ENCODE assay signal across 27 cellular contexts in the genomic region with DNA sequence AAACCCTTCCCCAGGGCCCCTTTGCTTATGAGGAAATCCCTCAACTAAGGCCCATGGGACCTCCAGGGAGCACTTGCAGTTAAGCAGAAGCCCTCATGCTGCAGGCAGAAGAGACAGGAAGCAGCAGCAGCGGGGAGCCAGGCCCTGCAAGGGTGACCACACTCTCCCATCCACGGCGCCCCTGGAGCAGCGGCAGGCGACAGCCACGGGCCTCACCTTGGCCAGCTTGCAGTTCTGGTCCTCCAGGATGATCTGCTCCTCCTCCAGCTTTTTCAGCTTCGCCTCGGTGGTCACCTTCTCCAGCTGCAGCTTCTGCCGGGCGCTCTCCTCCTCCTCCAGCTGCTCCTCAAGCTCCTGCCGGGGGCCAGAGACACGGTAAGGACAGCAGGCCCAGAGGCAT. TPM values are rescaled to one million over a fixed set of nuclear protein-coding genes. Genes with fewer than 3 reads are reported as not detected.
DNase-seq lines count a peak whose midpoint lies in the region; ATAC-seq, FAIRE-seq and TF ChIP-seq lines count a peak whose summit lies in the region.
"Had no signal": no experiment of that assay in that cellular context is flagged by ENCODE, and none has a peak within 500 bp of the region (broad histone marks: within the 10 kb centered on the region; RNA-seq: fewer than 3 reads in every experiment).

No MANE protein-coding gene starts in this region.

- H3K18ac ChIP-seq in mesenchymal stem cell (ENCODE audit: low read depth in 1 of 2, low read length in 2 of 2), result no peak overlapping the region

- no peak overlapping the region for H3K9ac ChIP-seq in GM12878 (ENCODE audit: control insufficient read depth, insufficient read depth, low read length)
- no peak overlapping the region for H3K9ac ChIP-seq in mesenchymal stem cell (ENCODE audit: low read length)
- H3K9ac ChIP-seq: parathyroid adenoma had no signal

- peaks cover 0 to 3% of the 10 kb centered on the region in 2 donors for H3K27me3 Mint-ChIP-seq in CD8-positive, alpha-beta memory T cell
- no peaks in the 10 kb centered on the region for H3K27me3 Mint-ChIP-seq in activated CD8-positive, alpha-beta T cell treated with anti-CD3 and anti-CD28 coated beads for 36 hours
- H3K27me3 Mint-ChIP-seq: activated CD4-positive, alpha-beta T cell treated with anti-CD3 and anti-CD28 coated beads for 36 hours; activated naive CD8-positive, alpha-beta T cell; CD4-positive, alpha-beta T cell; IgD-negative memory B cell had no signal

- H3K4me3 ChIP-seq in left ventricle myocardium inferior (no peak overlapping the region), GM12878 (no peak overlapping the region), mesenchymal stem cell (ENCODE audit: insufficient read depth in 1 of 2, low read depth in 1 of 2, low read length in 2 of 2) (no peak overlapping the region)
- H3K4me3 ChIP-seq in CD8-positive, alpha-beta memory T cell (ENCODE audit: low read length), result no peak overlapping the region
- H3K4me3 ChIP-seq: mucosa of descending colon, upper lobe of right lung had no signal

- no peak overlapping the region for H2AFZ ChIP-seq in GM12878 (ENCODE audit: control insufficient read depth, low read depth, low read length)
- no peak overlapping the region for H2AFZ ChIP-seq in mesenchymal stem cell (ENCODE audit: low read depth, low read length)
- H2AFZ ChIP-seq: parathyroid adenoma had no signal

- CTCF ChIA-PET in GM12878 (lab: Yijun Ruan, JAX), result interaction anchor here (1.7 to 5.4 kb wide), 5 partner anchors 11 to 187 kb away, joined by 7 to 125 read pairs (median 14); no protein-coding TSS in a partner anchor
- CTCF ChIA-PET in CD8-positive, alpha-beta memory T cell (lab: Charles Lee), result interaction anchor here (1.2 to 6.3 kb wide), 14 partner anchors 13 to 187 kb away, joined by 3 to 116 read pairs (median 12); a partner anchor contains a TSS
- CTCF ChIA-PET in activated CD8-positive, alpha-beta T cell treated with anti-CD3 and anti-CD28 coated beads for 36 hours (lab: Charles Lee), result interaction anchor here (1.4 to 10.8 kb wide), 8 partner anchors 11 to 186 kb away, joined by 7 to 152 read pairs (median 46); no protein-coding TSS in a partner anchor

- H3K27me3 ChIP-seq in left ventricle myocardium inferior (ENCODE audit: low read depth), result no peaks in the 10 kb centered on the region
- no peaks in the 10 kb centered on the region for H3K27me3 ChIP-seq in GM12878 (replicated peaks in 1 of 2; ENCODE audit: control insufficient read depth in 2 of 2, insufficient read depth in 2 of 2, low read length in 1 of 2)
- no peaks in the 10 kb centered on the region for H3K27me3 ChIP-seq in mesenchymal stem cell (ENCODE audit: control insufficient read depth in 1 of 2, insufficient read depth in 1 of 2, low read length in 2 of 2)
- H3K27me3 ChIP-seq in CD8-positive, alpha-beta memory T cell (ENCODE audit: insufficient read depth, low read length, poor library complexity, severe bottlenecking), result no peaks in the 10 kb centered on the region
- H3K27me3 ChIP-seq: upper lobe of right lung had no signal

- H3K4ac ChIP-seq in mesenchymal stem cell (ENCODE audit: low read depth in 1 of 2, low read length in 2 of 2), result no peak overlapping the region

- peak overlapping the region; percentile 32 for H3K27ac ChIP-seq in left ventricle myocardium inferior (replicated peaks)
- H3K27ac ChIP-seq in GM12878 (ENCODE audit: control insufficient read depth, insufficient read depth), result no peak overlapping the region
- H3K27ac ChIP-seq in mesenchymal stem cell (ENCODE audit: low read length, poor library complexity, severe bottlenecking), result peak overlapping the region; percentile 71
- H3K27ac ChIP-seq in CD8-positive, alpha-beta memory T cell (ENCODE audit: low read depth, low read length), result no peak overlapping the region
- H3K27ac ChIP-seq: parathyroid adenoma had no signal

- H2AK5ac ChIP-seq in mesenchymal stem cell (ENCODE audit: low read length, severe bottlenecking), result no peak overlapping the region

- no peak for FAIRE-seq in GM12878 (lab: Jason Lieb, UNC)
- FAIRE-seq: islet of Langerhans had no signal

- H3K79me1 ChIP-seq in mesenchymal stem cell (replicated peaks; ENCODE audit: low read length, poor library complexity, severe bottlenecking), result peaks cover 9% of the 10 kb centered on the region

- no peak for ATAC-seq in left cardiac atrium
- no peak for ATAC-seq in GM12878
- no peak for ATAC-seq in GM21619 (IDR thresholded peaks at IDR 0.05; ENCODE audit: unreplicated experiment)
- ATAC-seq in activated CD8-positive, alpha-beta T cell treated with anti-CD3 and anti-CD28 coated beads for 36 hours, result no peak
- ATAC-seq: activated CD4-positive, alpha-beta T cell treated with anti-CD3 and anti-CD28 coated beads for 36 hours; mucosa of descending colon; sciatic nerve; upper lobe of right lung had no signal

- H3K36me3 ChIP-seq in left ventricle myocardium inferior, result peaks cover 100% of the 10 kb centered on the region
- H3K36me3 ChIP-seq in GM12878 (ENCODE audit: control insufficient read depth in 2 of 2, insufficient read depth in 2 of 2, low read length in 1 of 2), result peaks cover 52 to 75% of the 10 kb centered on the region in 2 experiments
- H3K36me3 ChIP-seq in mesenchymal stem cell (ENCODE audit: control insufficient read depth in 1 of 2, insufficient read depth in 2 of 2, low read depth in 1 of 2, low read length in 2 of 2), result peaks cover 94 to 99% of the 10 kb centered on the region in 2 experiments
- H3K36me3 ChIP-seq in CD8-positive, alpha-beta memory T cell (ENCODE audit: insufficient read depth, low read length), result peaks cover 97% of the 10 kb centered on the region

- H2BK5ac ChIP-seq in mesenchymal stem cell (ENCODE audit: low read depth, low read length, poor library complexity, severe bottlenecking), result no peak overlapping the region

- no peak for TF ChIP-seq RAD21 in GM12878 (IDR thresholded peaks at IDR 0.05; ENCODE audit: insufficient read depth, low read depth, low read length)

- no peaks in the 10 kb centered on the region for H3K9me3 Mint-ChIP-seq in CD8-positive, alpha-beta memory T cell
- no peaks in the 10 kb centered on the region for H3K9me3 Mint-ChIP-seq in activated CD8-positive, alpha-beta T cell treated with anti-CD3 and anti-CD28 coated beads for 36 hours
- H3K9me3 Mint-ChIP-seq: activated T-helper 1 cell treated with anti-CD3 and anti-CD28 coated beads, Interleukin-12 subunit alpha, Interleukin-12 subunit beta, Interleukin-2, Interleukin-4 antibody, amounts not matched to agents 30 ng/mL and 10 ng/mL and 1 ng/mL, durations not matched to agents 14 hours and 24 hours and 36 hours; CD4-positive, alpha-beta T cell; IgD-negative memory B cell; neural crest cell had no signal

- no peak overlapping the region for H3K14ac ChIP-seq in mesenchymal stem cell (ENCODE audit: low read length in 2 of 2)

- peaks cover 8 to 99% (median 21%) of the 10 kb centered on the region in 3 donors for H3K36me3 Mint-ChIP-seq in CD8-positive, alpha-beta memory T cell
- H3K36me3 Mint-ChIP-seq in activated CD8-positive, alpha-beta T cell treated with anti-CD3 and anti-CD28 coated beads for 36 hours (ENCODE audit: low read depth), result peaks cover 75% of the 10 kb centered on the region
- H3K36me3 Mint-ChIP-seq: IgD-negative memory B cell had no signal

- peak overlapping the region in 2 of 8 donors; percentile 61 to 86 for H3K27ac Mint-ChIP-seq in CD8-positive, alpha-beta memory T cell
- H3K27ac Mint-ChIP-seq in activated CD8-positive, alpha-beta T cell treated with anti-CD3 and anti-CD28 coated beads for 36 hours, result no peak overlapping the region
- H3K27ac Mint-ChIP-seq: activated CD4-positive, alpha-beta T cell treated with anti-CD3 and anti-CD28 coated beads for 36 hours had no signal

- no peak for TF ChIP-seq EP300 in GM12878 (IDR thresholded peaks at IDR 0.05; ENCODE audit: borderline replicate concordance in 1 of 2, control insufficient read depth in 1 of 2, low read depth in 2 of 2, low read length in 2 of 2)

- DNase-seq in left ventricle myocardium inferior, result no peak
- no peak for DNase-seq in left cardiac atrium
- no peak for DNase-seq in GM12878 (ENCODE audit: low read depth, low spot score)
- DNase-seq in mesenchymal stem cell, result no peak
- no peak for DNase-seq in CD8-positive, alpha-beta memory T cell
- no peak for DNase-seq in activated CD8-positive, alpha-beta T cell treated with anti-CD3 and anti-CD28 coated beads for 36 hours
- DNase-seq in NCI-H1048 (lab: John Stamatoyannopoulos, UW), result no peak
- DNase-seq: activated CD4-positive, alpha-beta T cell treated with anti-CD3 and anti-CD28 coated beads for 36 hours; CD4-positive, alpha-beta T cell; effector CD8-positive, alpha-beta T cell; NCI-H1105 treated with DMSO at 0.1 percent for 48 hours; NCI-H2029 treated with DMSO at 0.1 percent for 48 hours; NCI-H226; NCI-H748 treated with DMSO at 0.1 percent for 48 hours; RPMI8226; stimulated activated CD4-positive, alpha-beta T cell treated with anti-CD3 and anti-CD28 coated beads, Interleukin-15, amount 100 ng/mL, for 24 hours; T-helper 2 cell; upper lobe of right lung had no signal

- no peak overlapping the region for H2BK120ac ChIP-seq in mesenchymal stem cell (ENCODE audit: low read depth, low read length)

- H4K20me1 ChIP-seq in GM12878 (ENCODE audit: control insufficient read depth, insufficient read depth), result no peaks in the 10 kb centered on the region

- peak overlapping the region in 1 of 2 experiments; percentile 6 for H2BK12ac ChIP-seq in mesenchymal stem cell (ENCODE audit: low read length in 2 of 2)

- H2BK15ac ChIP-seq in mesenchymal stem cell (ENCODE audit: low read depth, poor library complexity, severe bottlenecking), result no peak overlapping the region

- SMC1A ChIA-PET in GM12878 (lab: Charles Lee; ENCODE audit: uncharacterized antibody, unreplicated experiment), result interaction anchor here (1.1 to 5.9 kb wide), 5 partner anchors 28 to 186 kb away, joined by 3 to 70 read pairs (median 6); no protein-coding TSS in a partner anchor

- POLR2A ChIA-PET in GM12878 (lab: Charles Lee), result interaction anchor here (1.4 kb wide), 1 partner anchor 170 kb away, joined by 5 read pairs; no protein-coding TSS in a partner anchor
- POLR2A ChIA-PET in CD8-positive, alpha-beta memory T cell (lab: Charles Lee), result interaction anchor here (0.7 kb wide), 1 partner anchor 25 kb away, joined by 3 read pairs; no protein-coding TSS in a partner anchor
- POLR2A ChIA-PET in activated CD8-positive, alpha-beta T cell treated with anti-CD3 and anti-CD28 coated beads for 36 hours (lab: Charles Lee), result interaction anchor here (1.0 to 1.9 kb wide), 7 partner anchors 13 to 229 kb away, joined by 3 to 4 read pairs (median 4); a partner anchor contains a TSS

- H4K8ac ChIP-seq in mesenchymal stem cell (ENCODE audit: low read length), result no peak overlapping the region

- H3K9me3 ChIP-seq in left ventricle myocardium inferior (replicated peaks) (no peaks in the 10 kb centered on the region), GM12878 (replicated peaks; ENCODE audit: control insufficient read depth, insufficient read depth, low read length) (no peaks in the 10 kb centered on the region), mesenchymal stem cell (ENCODE audit: control insufficient read depth, low read length) (no peaks in the 10 kb centered on the region)
- H3K9me3 ChIP-seq in CD8-positive, alpha-beta memory T cell (ENCODE audit: low read length), result no peaks in the 10 kb centered on the region
- H3K9me3 ChIP-seq: mucosa of descending colon, upper lobe of right lung had no signal

- TF ChIP-seq CTCF in left ventricle myocardium inferior (IDR thresholded peaks at IDR 0.05; ENCODE audit: borderline replicate concordance) (no peak), GM12878 (IDR thresholded peaks at IDR 0.05 in 2 of 3, conservative IDR thresholded peaks at IDR 0.05 in 1 of 3; ENCODE audit: control insufficient read depth in 2 of 3, extremely low read depth in 1 of 3, insufficient read depth in 1 of 3, low read depth in 3 of 3, low read length in 3 of 3) (no peak)
- no peak for TF ChIP-seq CTCF in activated CD8-positive, alpha-beta T cell treated with anti-CD3 and anti-CD28 coated beads for 36 hours (IDR thresholded peaks at IDR 0.05)

- H3K79me2 ChIP-seq in GM12878 (ENCODE audit: control insufficient read depth, insufficient read depth, low read length), result no peaks in the 10 kb centered on the region

- peaks cover 13 to 23% (median 13%) of the 10 kb centered on the region in 3 donors for H3K4me1 Mint-ChIP-seq in CD8-positive, alpha-beta memory T cell
- H3K4me1 Mint-ChIP-seq in activated CD8-positive, alpha-beta T cell treated with anti-CD3 and anti-CD28 coated beads for 36 hours (ENCODE audit: low read depth), result peaks cover 6% of the 10 kb centered on the region
- H3K4me1 Mint-ChIP-seq: neural crest cell had no signal

- H3K4me1 ChIP-seq in left ventricle myocardium inferior, result peaks cover 14% of the 10 kb centered on the region
- no peaks in the 10 kb centered on the region for H3K4me1 ChIP-seq in GM12878 (ENCODE audit: control insufficient read depth, insufficient read depth, low read length)
- peaks cover 43% of the 10 kb centered on the region for H3K4me1 ChIP-seq in mesenchymal stem cell (ENCODE audit: control insufficient read depth, insufficient read depth, low read depth, low read length)
- peaks cover 10% of the 10 kb centered on the region for H3K4me1 ChIP-seq in CD8-positive, alpha-beta memory T cell (ENCODE audit: insufficient read depth, low read length)
- H3K4me1 ChIP-seq: parathyroid adenoma, upper lobe of right lung had no signal

- H4K91ac ChIP-seq in mesenchymal stem cell (ENCODE audit: low read length), result no peak overlapping the region

- H3K4me2 ChIP-seq in GM12878 (ENCODE audit: control insufficient read depth, insufficient read depth) (no peak overlapping the region), mesenchymal stem cell (ENCODE audit: low read length, poor library complexity, severe bottlenecking) (no peak overlapping the region)

- in situ Hi-C loops in GM12878 (cut with MboI), result no loop called here

- H3K4me3 Mint-ChIP-seq in CD8-positive, alpha-beta memory T cell, result peak overlapping the region in 1 of 7 donors; percentile 36
- no peak overlapping the region for H3K4me3 Mint-ChIP-seq in activated CD8-positive, alpha-beta T cell treated with anti-CD3 and anti-CD28 coated beads for 36 hours
- H3K4me3 Mint-ChIP-seq: activated CD4-positive, alpha-beta T cell treated with anti-CD3 and anti-CD28 coated beads for 36 hours; activated naive CD8-positive, alpha-beta T cell; activated T-helper 1 cell treated with anti-CD3 and anti-CD28 coated beads, Interleukin-12 subunit alpha, Interleukin-12 subunit beta, Interleukin-2, Interleukin-4 antibody, amounts not matched to agents 30 ng/mL and 10 ng/mL and 1 ng/mL, durations not matched to agents 14 hours and 24 hours and 36 hours; CD4-positive, alpha-beta T cell; neural crest cell had no signal

- no TSS peak for BruUV-seq in GM12878 (replicated peaks; lab: Mats Ljungman, UMichigan)

- peak; percentile 22; the same call in 1 of the 2 replicates for TF ChIP-seq POLR2A in GM12878 (IDR thresholded peaks at IDR 0.05; ENCODE audit: low read depth, low read length)

- RAD21 ChIA-PET in GM12878 (lab: Charles Lee; ENCODE audit: unreplicated experiment), result interaction anchor here (1.0 to 9.7 kb wide), 3 partner anchors 32 to 170 kb away, joined by 4 to 107 read pairs (median 4); no protein-coding TSS in a partner anchor

- no peak overlapping the region for H3K23ac ChIP-seq in mesenchymal stem cell (ENCODE audit: low read length in 2 of 2)

- intact Hi-C loops in left ventricle myocardium inferior (cut with micrococcal nuclease) (loop anchor here (5.0 kb wide), 1 partner anchor 172 kb away; no protein-coding TSS in a partner anchor), left cardiac atrium (cut with DNase I) (loop anchor here in 1 of 2 donors (10.0 kb wide), 1 partner anchor 175 kb away; no protein-coding TSS in a partner anchor), GM12878 (cut with micrococcal nuclease; ENCODE audit: unreplicated experiment) (no loop called here)
- intact Hi-C loops in activated CD8-positive, alpha-beta T cell treated with anti-CD3 and anti-CD28 coated beads for 36 hours (cut with micrococcal nuclease), result no loop called here

- WGBS in GM12878 (ENCODE audit: insufficient coverage, insufficient replicate concordance, low lambda C conversion rate, missing lambda C conversion rate), result 74% methylated on average over 12 of the region's 12 CpGs
- 92% methylated on average over 12 of the region's 12 CpGs for whole genome bisulfite sequencing in mesenchymal stem cell

RNA-seq across cellular contexts. Expression of a gene that starts 47.0 kb away (rescaled TPM):
- total RNA-seq in left ventricle myocardium inferior, result 15.2 TPM
- 10 to 100 TPM; 26.5 to 40.7 TPM for total RNA-seq in left cardiac atrium
- total RNA-seq in GM12878 (2013; cell fraction: nucleolus; rRNA removed), result 27.2 and 29.3 TPM in 2 replicates
- 13.7 and 14.4 TPM in 2 replicates for total RNA-seq in GM12878 (2014; rRNA removed)
- 12.6 and 13.1 TPM in 2 replicates for total RNA-seq in GM12878 (2014; rRNA removed; fragmentation: Illumina TruSeq; extraction: Trizol)
- total RNA-seq in GM12878 (2021), result 27.4 and 28.6 TPM in 2 replicates
- 63.5 TPM for polyA plus RNA-seq in GM12878 (2011; ENCODE audit: low read depth)
- 27.2 and 42.0 TPM in 2 replicates for polyA plus RNA-seq in GM12878 (2011; rRNA removed)
- 38.4 and 39.9 TPM in 2 replicates for polyA plus RNA-seq in GM12878 (2011; cell fraction: cytosol; rRNA removed)
- polyA plus RNA-seq in GM12878 (2011; cell fraction: nucleus; rRNA removed), result 65.7 and 104 TPM in 2 replicates
- 68.7 and 73.3 TPM in 2 replicates for polyA plus RNA-seq in GM12878 (2012)
- 20.6 and 25.3 TPM in 2 replicates for polyA plus RNA-seq in GM12878 (2014; fragmentation: Illumina TruSeq; extraction: Trizol)
- polyA plus RNA-seq in GM12878 (2014; fragmentation: Nextera tagmentation; extraction: Ambion mirVana), result 10 to 100 TPM in 1 of 2 experiments, 1 to 10 TPM in 1; 9.0 to 10.7 TPM
- 18.3 and 18.7 TPM in 2 replicates for polyA plus RNA-seq in GM12878 (2014; rRNA removed)
- 10 to 100 TPM; 17.2 to 18.0 TPM for polyA plus RNA-seq in GM12878 (2016; fragmentation: Nextera tagmentation; extraction: Ambion mirVana)
- 33.8 and 34.1 TPM in 2 replicates for polyA minus RNA-seq in GM12878 (2011; rRNA and poly(A)+ RNA removed)
- 11.8 and 16.4 TPM in 2 replicates for polyA minus RNA-seq in GM12878 (2011; cell fraction: cytosol; rRNA and poly(A)+ RNA removed)
- polyA minus RNA-seq in GM12878 (2011; cell fraction: nucleus; rRNA and poly(A)+ RNA removed), result 15.2 and 21.3 TPM in 2 replicates
- polyA plus RNA-seq in mesenchymal stem cell (2013, experiment 1 of 2), result 19.4 TPM
- polyA plus RNA-seq in mesenchymal stem cell (2013, experiment 2 of 2), result 18.7 TPM
- total RNA-seq in CD8-positive, alpha-beta memory T cell, result 10 to 100 TPM; 32.8 to 34.3 TPM
- 25.6 TPM for polyA plus RNA-seq in CD8-positive, alpha-beta memory T cell
- total RNA-seq in activated CD8-positive, alpha-beta T cell treated with anti-CD3 and anti-CD28 coated beads for 36 hours, result 10 to 100 TPM; 13.8 to 17.1 TPM
- total RNA-seq: neural crest cell had no signal

Comparison
In these comparisons a context has a peak if more than half of its experiments do, and no peak if none do; other contexts are left out.
1. H3K27ac ChIP-seq: peak in left ventricle myocardium inferior (single experiment) and mesenchymal stem cell (single experiment); none in GM12878 (single experiment) and CD8-positive, alpha-beta memory T cell (single experiment).